Comparison of ENCODE assay signal across 1 cellular context in the genomic region with DNA sequence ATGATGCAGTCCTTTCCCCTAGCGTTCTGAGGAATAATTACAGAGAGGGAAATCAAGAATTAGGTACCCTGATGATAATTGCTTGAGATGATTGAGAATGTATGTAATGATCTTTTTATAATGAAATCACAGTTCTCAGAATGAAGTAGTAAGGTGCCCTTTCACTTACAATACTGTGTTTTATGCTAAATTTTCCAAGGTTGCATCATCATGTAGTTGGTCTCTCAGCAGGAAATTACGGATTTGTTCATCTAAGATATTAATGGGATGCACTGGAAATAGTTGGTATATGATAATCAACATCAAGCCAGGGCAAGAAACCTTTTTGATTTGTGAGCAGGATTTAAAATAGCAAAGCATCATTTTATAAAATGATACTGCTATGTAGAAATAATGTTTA.
TF ChIP-seq lines count a peak whose summit lies in the region.

No MANE protein-coding gene starts in this region.

TF ChIP-seq in HepG2, 621 proteins besides CTCF, POLR2A, EP300 and RAD21:
- no peak for TF ChIP-seq POLR2AphosphoS2 (IDR thresholded peaks at IDR 0.05; ENCODE audit: low read depth, low read length)
- peak; percentile 47; the same call in 1 of the 2 replicates for TF ChIP-seq CEBPB (IDR thresholded peaks at IDR 0.05; ENCODE audit: borderline replicate concordance, low read depth, low read length)
- TF ChIP-seq ZSCAN21 (CRISPR knock-in tag; IDR thresholded peaks at IDR 0.05; ENCODE audit: borderline replicate concordance), result no peak
- TF ChIP-seq CEBPG (CRISPR knock-in tag; IDR thresholded peaks at IDR 0.05), result 0 out of 2 replicates have a peak, but pooled peaks have one; percentile 17
- TF ChIP-seq RBM22 (optimal IDR thresholded peaks at IDR 0.05; ENCODE audit: low read length), result no peak
- TF ChIP-seq ATF4 (CRISPR knock-in tag; IDR thresholded peaks at IDR 0.05), result peak in 1 of 2 experiments; percentile 22; a peak in 1 of 4 replicates
